In the genomic region with DNA sequence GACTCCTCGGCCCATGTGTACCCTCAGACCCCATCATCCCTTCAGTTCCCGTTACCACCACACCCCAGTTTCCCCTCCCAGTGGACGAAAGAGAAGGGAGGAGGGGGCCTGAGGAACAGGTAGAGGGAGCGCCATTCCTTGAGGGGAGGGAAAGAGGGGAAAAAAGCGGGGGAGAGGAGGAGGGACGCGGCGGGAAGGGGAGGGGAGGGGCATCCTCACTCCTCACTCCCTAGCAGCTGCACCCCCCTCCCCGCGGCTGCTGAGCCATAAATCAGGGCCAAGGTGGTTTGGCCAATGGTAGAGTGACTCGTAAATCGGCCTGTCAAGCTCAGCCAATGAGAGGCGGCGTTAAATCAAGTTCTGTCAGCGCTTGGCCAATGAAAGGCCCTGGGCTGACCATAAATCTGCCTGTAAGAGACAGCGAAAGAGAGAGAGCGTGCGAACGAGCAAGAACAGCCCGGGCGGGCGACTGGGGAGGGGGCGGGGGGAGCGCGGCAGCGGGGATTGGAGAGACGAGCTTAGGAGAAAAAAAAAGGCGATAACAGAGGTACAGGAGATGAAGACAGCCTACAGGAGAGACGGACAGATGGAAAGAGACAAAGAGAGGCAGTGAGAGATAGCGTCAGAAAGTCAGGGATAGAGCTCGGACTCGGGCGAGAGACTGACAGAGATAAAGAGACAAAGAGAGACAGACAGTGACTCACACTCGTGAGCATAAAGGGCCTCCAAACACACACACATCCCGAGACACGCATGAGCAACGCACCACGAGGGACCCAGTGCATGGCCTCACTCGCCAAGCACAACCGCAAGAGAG, we compare ENCODE assay signal across 8 cellular contexts. TPM values are rescaled to one million over a fixed set of nuclear protein-coding genes. Genes with fewer than 3 reads are reported as not detected.
DNase-seq lines count a peak whose midpoint lies in the region; ATAC-seq and TF ChIP-seq lines count a peak whose summit lies in the region.

No MANE protein-coding gene starts in this region.

- H3K4me1 ChIP-seq in mesodermal cell (ENCODE audit: control insufficient read depth, insufficient read depth, low read length, poor library complexity, severe bottlenecking): peaks cover 50% of the 10 kb centered on the region

- H3K27ac ChIP-seq in mesodermal cell (ENCODE audit: low read depth, low read length, severe bottlenecking): peak overlapping the region; percentile 92

- no peaks in the 10 kb centered on the region for H3K36me3 Mint-ChIP-seq in endothelial cell (ENCODE audit: low read depth, unreplicated experiment)

- TF ChIP-seq CTCF in endothelial cell (IDR thresholded peaks at IDR 0.05; ENCODE audit: unreplicated experiment): no peak

- DNase-seq in COR-L47 (lab: John Stamatoyannopoulos, UW) (peak; percentile 100), HT1080 (ENCODE audit: low read depth) (peak; percentile 99), NOMO-1 (lab: John Stamatoyannopoulos, UW; ENCODE audit: unreplicated experiment in 2 of 2) (peak; percentile 95 to 97), endothelial cell (ENCODE audit: low spot score) (peak; percentile 89)
- DNase-seq in activated CD8-positive, alpha-beta memory T cell treated with anti-CD3 and anti-CD28 coated beads for 48 hours (ENCODE audit: low read depth in 2 of 3, low spot score in 2 of 3): peak; percentile 49 to 80 (median 73)
- peak; percentile 55 for DNase-seq in stimulated activated CD8-positive, alpha-beta memory T cell treated with anti-CD3 and anti-CD28 coated beads, Interleukin-15, amount 100 ng/mL, for 24 hours (ENCODE audit: low read depth)

- peaks cover 39% of the 10 kb centered on the region for H3K4me1 Mint-ChIP-seq in endothelial cell (ENCODE audit: unreplicated experiment)

- peaks cover 12% of the 10 kb centered on the region for H3K27me3 Mint-ChIP-seq in endothelial cell (ENCODE audit: unreplicated experiment)

- WGBS in mesodermal cell (ENCODE audit: insufficient coverage in 2 of 2), 2 experiments: 0 to 1% methylated on average over 22 to 28 of the region's 40 CpGs

- H3K4me3 ChIP-seq in mesodermal cell (ENCODE audit: extremely low read depth, insufficient read depth, low read length, poor library complexity, severe bottlenecking): peak overlapping the region; percentile 50

- H3K9me3 ChIP-seq in mesodermal cell (ENCODE audit: control insufficient read depth, low read length): no peaks in the 10 kb centered on the region

- ATAC-seq in GM21381 (IDR thresholded peaks at IDR 0.05; ENCODE audit: unreplicated experiment): peak; percentile 98

- no peak overlapping the region for H3K27ac Mint-ChIP-seq in endothelial cell (ENCODE audit: unreplicated experiment)

- H3K36me3 ChIP-seq in mesodermal cell (ENCODE audit: control insufficient read depth, insufficient read depth, low read length): no peaks in the 10 kb centered on the region

- no peak overlapping the region for H3K4me3 Mint-ChIP-seq in endothelial cell (ENCODE audit: unreplicated experiment)

- no peaks in the 10 kb centered on the region for H3K9me3 Mint-ChIP-seq in endothelial cell (ENCODE audit: unreplicated experiment)

RNA-seq across cellular contexts. Expression of a gene that starts 5.1 kb away (rescaled TPM):
- not detected in 2 replicates for total RNA-seq in HT1080 (2014; rRNA removed; shearing (Covaris generic))
- 0.06 and 0.08 TPM in 2 replicates for polyA plus RNA-seq in HT1080 (2015; cell fraction: cytosol; rRNA removed)
- polyA plus RNA-seq in HT1080 (2015; cell fraction: nucleus; rRNA removed): 0.07 and 0.26 TPM in 2 replicates
- total RNA-seq in endothelial cell (ENCODE audit: unreplicated experiment): 0.41 TPM
- 0.26 TPM for polyA plus RNA-seq in mesodermal cell (2013, experiment 1 of 2)
- polyA plus RNA-seq in mesodermal cell (2013, experiment 2 of 2): not detected

RNA-seq across cellular contexts. Expression of a gene that starts 25.4 kb away (rescaled TPM):
- 4.0 and 5.4 TPM in 2 replicates for total RNA-seq in HT1080 (2014; rRNA removed; shearing (Covaris generic))
- 15.3 and 17.6 TPM in 2 replicates for polyA plus RNA-seq in HT1080 (2015; cell fraction: cytosol; rRNA removed)
- 6.4 and 7.9 TPM in 2 replicates for polyA plus RNA-seq in HT1080 (2015; cell fraction: nucleus; rRNA removed)
- total RNA-seq in endothelial cell (ENCODE audit: unreplicated experiment): 15.6 TPM
- polyA plus RNA-seq in mesodermal cell (2013, experiment 1 of 2): 24.9 TPM
- 22.0 TPM for polyA plus RNA-seq in mesodermal cell (2013, experiment 2 of 2)

RNA-seq across cellular contexts. Expression of a gene that starts 34.2 kb away (rescaled TPM):
- 83.5 and 96.9 TPM in 2 replicates for total RNA-seq in HT1080 (2014; rRNA removed; shearing (Covaris generic))
- polyA plus RNA-seq in HT1080 (2015; cell fraction: cytosol; rRNA removed): 137 and 144 TPM in 2 replicates
- 75.4 and 79.1 TPM in 2 replicates for polyA plus RNA-seq in HT1080 (2015; cell fraction: nucleus; rRNA removed)
- total RNA-seq in endothelial cell (ENCODE audit: unreplicated experiment): 130 TPM
- polyA plus RNA-seq in mesodermal cell (2013, experiment 1 of 2): 140 TPM
- 140 TPM for polyA plus RNA-seq in mesodermal cell (2013, experiment 2 of 2)

RNA-seq across cellular contexts. Expression of a gene that starts 58.3 kb away (rescaled TPM):
- total RNA-seq in HT1080 (2014; rRNA removed; shearing (Covaris generic)): 0.06 TPM in 1 of 2 replicates, not detected in the other
- polyA plus RNA-seq in HT1080 (2015; cell fraction: cytosol; rRNA removed): 0.12 TPM in 1 of 2 replicates, not detected in the other
- polyA plus RNA-seq in HT1080 (2015; cell fraction: nucleus; rRNA removed): 0.15 TPM in 1 of 2 replicates, not detected in the other
- 0.49 TPM for total RNA-seq in endothelial cell (ENCODE audit: unreplicated experiment)
- 1.5 TPM for polyA plus RNA-seq in mesodermal cell (2013, experiment 1 of 2)
- polyA plus RNA-seq in mesodermal cell (2013, experiment 2 of 2): 1.7 TPM

RNA-seq across cellular contexts. Expression of a gene that starts 59.9 kb away (rescaled TPM):
- 150 and 163 TPM in 2 replicates for total RNA-seq in HT1080 (2014; rRNA removed; shearing (Covaris generic))
- polyA plus RNA-seq in HT1080 (2015; cell fraction: cytosol; rRNA removed): 230 and 231 TPM in 2 replicates
- polyA plus RNA-seq in HT1080 (2015; cell fraction: nucleus; rRNA removed): 490 and 542 TPM in 2 replicates
- 688 TPM for total RNA-seq in endothelial cell (ENCODE audit: unreplicated experiment)
- polyA plus RNA-seq in mesodermal cell (2013, experiment 1 of 2): 227 TPM
- 182 TPM for polyA plus RNA-seq in mesodermal cell (2013, experiment 2 of 2)

Comparison
In these comparisons a context has a peak if more than half of its experiments do, and no peak if none do; other contexts are left out.
1. Peak in every context shown above with its lines: DNase-seq, ATAC-seq, H3K4me3 ChIP-seq and H3K27ac ChIP-seq.